In genomic region chr11:7538023-7538422, GRCh38 we compare ENCODE assay signal across 13 cellular contexts. TPM values are rescaled to one million over a fixed set of nuclear protein-coding genes. Genes with fewer than 3 reads are reported as not detected.
DNase-seq lines count a peak whose midpoint lies in the region; ATAC-seq, FAIRE-seq and TF ChIP-seq lines count a peak whose summit lies in the region.
"Had no signal": no experiment of that assay in that cellular context is flagged by ENCODE, and none has a peak within 500 bp of the region (broad histone marks: within the 10 kb centered on the region; RNA-seq: fewer than 3 reads in every experiment).

No MANE protein-coding gene starts in this region.

- H3K36me3 Mint-ChIP-seq in naive thymus-derived CD8-positive, alpha-beta T cell: peaks cover 0 to 5% (median 0%) of the 10 kb centered on the region in 3 donors
- H3K36me3 Mint-ChIP-seq in chondrocyte (ENCODE audit: low read depth): peaks cover 2% of the 10 kb centered on the region
- no peaks in the 10 kb centered on the region for H3K36me3 Mint-ChIP-seq in activated T-helper 2 cell treated with anti-CD3 and anti-CD28 coated beads, Interferon-gamma antibody, Interleukin-2, Interleukin-4, amounts not matched to agents 10 μg/mL and 5 μg/mL and 100 μg/mL, durations not matched to agents 14 hours and 24 hours and 36 hours (ENCODE audit: low read depth)

- TF ChIP-seq CTCF in colonic mucosa (IDR thresholded peaks at IDR 0.05): no peak
- no peak for TF ChIP-seq CTCF in chondrocyte (IDR thresholded peaks at IDR 0.05)

- peak overlapping the region in 7 of 10 donors; percentile 22 to 89 (median 64) for H3K27ac Mint-ChIP-seq in naive thymus-derived CD8-positive, alpha-beta T cell
- no peak overlapping the region for H3K27ac Mint-ChIP-seq in chondrocyte (ENCODE audit: unreplicated experiment)
- no peak overlapping the region for H3K27ac Mint-ChIP-seq in activated T-helper 2 cell treated with anti-CD3 and anti-CD28 coated beads, Interferon-gamma antibody, Interleukin-2, Interleukin-4, amounts not matched to agents 10 μg/mL and 5 μg/mL and 100 μg/mL, durations not matched to agents 14 hours and 24 hours and 36 hours

- no peaks in the 10 kb centered on the region for H3K27me3 ChIP-seq in colonic mucosa
- H3K27me3 ChIP-seq: brain microvascular endothelial cell had no signal

- no peaks in the 10 kb centered on the region for H3K4me1 ChIP-seq in colonic mucosa

- POLR2A ChIA-PET in naive thymus-derived CD8-positive, alpha-beta T cell (lab: Charles Lee): interaction anchor here (1.0 to 2.5 kb wide), 2 partner anchors 23 to 25 kb away, joined by 7 to 8 read pairs; partner anchors contain the start of gene PPFIBP2

- no peak for FAIRE-seq in HTR-8/SVneo (lab: Jason Lieb, UNC)
- FAIRE-seq: GM19239, islet of Langerhans had no signal

- no peak overlapping the region for H3K4me3 ChIP-seq in colonic mucosa

- peak overlapping the region in 7 of 10 donors; percentile 11 to 65 (median 20) for H3K4me3 Mint-ChIP-seq in naive thymus-derived CD8-positive, alpha-beta T cell
- no peak overlapping the region for H3K4me3 Mint-ChIP-seq in chondrocyte (ENCODE audit: unreplicated experiment)
- no peak overlapping the region for H3K4me3 Mint-ChIP-seq in activated T-helper 2 cell treated with anti-CD3 and anti-CD28 coated beads, Interferon-gamma antibody, Interleukin-2, Interleukin-4, amounts not matched to agents 10 μg/mL and 5 μg/mL and 100 μg/mL, durations not matched to agents 14 hours and 24 hours and 36 hours (ENCODE audit: low read depth)

- peak; percentile 37 for DNase-seq in stimulated activated CD4-positive, alpha-beta T cell treated with anti-CD3 and anti-CD28 coated beads, Interleukin-15, amount 100 ng/mL, for 24 hours
- no peak for DNase-seq in stimulated activated CD4-positive, alpha-beta T cell treated with anti-CD3 and anti-CD28 coated beads, Interleukin-2, amount 100 ng/mL, for 48 hours
- DNase-seq in colonic mucosa: peak; percentile 24
- no peak for DNase-seq in naive thymus-derived CD8-positive, alpha-beta T cell
- no peak for DNase-seq in chondrocyte (ENCODE audit: low spot score)
- DNase-seq in activated T-helper 2 cell treated with anti-CD3 and anti-CD28 coated beads, Interferon-gamma antibody, Interleukin-2, Interleukin-4, amounts not matched to agents 10 μg/mL and 5 μg/mL and 100 μg/mL, durations not matched to agents 14 hours and 24 hours and 36 hours (ENCODE audit: low spot score): no peak
- DNase-seq in HTR-8/SVneo (ENCODE audit: insufficient read length, low spot score): no peak
- DNase-seq: brain microvascular endothelial cell, H7, NCI-H1930 had no signal

- intact Hi-C loops in colonic mucosa (cut with DNase I): no loop called here
- intact Hi-C loops in activated T-helper 2 cell treated with anti-CD3 and anti-CD28 coated beads, Interferon-gamma antibody, Interleukin-2, Interleukin-4, amounts not matched to agents 10 μg/mL and 5 μg/mL and 100 μg/mL, durations not matched to agents 14 hours and 24 hours and 36 hours (cut with micrococcal nuclease): no loop called here

- peaks cover 0 to 12% (median 4%) of the 10 kb centered on the region in 5 donors for H3K27me3 Mint-ChIP-seq in naive thymus-derived CD8-positive, alpha-beta T cell
- H3K27me3 Mint-ChIP-seq in chondrocyte (ENCODE audit: low read depth): peaks cover 11% of the 10 kb centered on the region
- H3K27me3 Mint-ChIP-seq in activated T-helper 2 cell treated with anti-CD3 and anti-CD28 coated beads, Interferon-gamma antibody, Interleukin-2, Interleukin-4, amounts not matched to agents 10 μg/mL and 5 μg/mL and 100 μg/mL, durations not matched to agents 14 hours and 24 hours and 36 hours (ENCODE audit: low read depth): peaks cover 17% of the 10 kb centered on the region

- no peak overlapping the region for H3K9ac ChIP-seq in colonic mucosa (ENCODE audit: low read depth in 2 of 2, low read length in 2 of 2)

- peak; percentile 59 to 71 for ATAC-seq in naive thymus-derived CD8-positive, alpha-beta T cell
- no peak for ATAC-seq in HG02571 (IDR thresholded peaks at IDR 0.05; ENCODE audit: unreplicated experiment)

- no peaks in the 10 kb centered on the region for H3K9me3 ChIP-seq in colonic mucosa

- H3K9me3 Mint-ChIP-seq in naive thymus-derived CD8-positive, alpha-beta T cell: no peaks in the 10 kb centered on the region
- H3K9me3 Mint-ChIP-seq in chondrocyte (ENCODE audit: low read depth): no peaks in the 10 kb centered on the region
- no peaks in the 10 kb centered on the region for H3K9me3 Mint-ChIP-seq in activated T-helper 2 cell treated with anti-CD3 and anti-CD28 coated beads, Interferon-gamma antibody, Interleukin-2, Interleukin-4, amounts not matched to agents 10 μg/mL and 5 μg/mL and 100 μg/mL, durations not matched to agents 14 hours and 24 hours and 36 hours

- no peak overlapping the region for H3K27ac ChIP-seq in colonic mucosa
- H3K27ac ChIP-seq: brain microvascular endothelial cell had no signal

- H3K4me1 Mint-ChIP-seq in naive thymus-derived CD8-positive, alpha-beta T cell: peaks cover 35 to 76% (median 61%) of the 10 kb centered on the region in 4 donors
- H3K4me1 Mint-ChIP-seq in chondrocyte (ENCODE audit: low read depth): no peaks in the 10 kb centered on the region
- no peaks in the 10 kb centered on the region for H3K4me1 Mint-ChIP-seq in activated T-helper 2 cell treated with anti-CD3 and anti-CD28 coated beads, Interferon-gamma antibody, Interleukin-2, Interleukin-4, amounts not matched to agents 10 μg/mL and 5 μg/mL and 100 μg/mL, durations not matched to agents 14 hours and 24 hours and 36 hours (ENCODE audit: low read depth)

- H3K36me3 ChIP-seq in colonic mucosa: no peaks in the 10 kb centered on the region
- H3K36me3 ChIP-seq: brain microvascular endothelial cell had no signal

RNA-seq across cellular contexts. Expression of gene PPFIBP2, which starts 24.2 kb away (rescaled TPM):
- total RNA-seq in colonic mucosa: 10 to 100 TPM; 54.0 to 67.9 TPM
- total RNA-seq in naive thymus-derived CD8-positive, alpha-beta T cell: 10 to 100 TPM; 82.6 to 88.0 TPM
- polyA plus RNA-seq in naive thymus-derived CD8-positive, alpha-beta T cell: 10 to 100 TPM in 1 of 3 donors, 1 to 10 TPM in 2; 2.6 to 32.2 (median 5.6) TPM
- total RNA-seq in chondrocyte: 86.4 to 120 TPM (median 90.8 TPM) in 3 replicates
- 1.1 and 2.1 TPM in 2 replicates for total RNA-seq in activated T-helper 2 cell treated with anti-CD3 and anti-CD28 coated beads, Interferon-gamma antibody, Interleukin-2, Interleukin-4, amounts not matched to agents 10 μg/mL and 5 μg/mL and 100 μg/mL, durations not matched to agents 14 hours and 24 hours and 36 hours

RNA-seq across cellular contexts. Expression of gene OLFML1, which starts 52.7 kb away (rescaled TPM):
- total RNA-seq in colonic mucosa (1 to 10 TPM; 2.8 to 4.5 TPM), chondrocyte (11.1 to 69.3 TPM (median 12.3 TPM) in 3 replicates)
- not detected for total RNA-seq in naive thymus-derived CD8-positive, alpha-beta T cell
- under 1 TPM in 2 of 3 donors, not detected in 1; 0.15 to 0.22 TPM for polyA plus RNA-seq in naive thymus-derived CD8-positive, alpha-beta T cell
- total RNA-seq in activated T-helper 2 cell treated with anti-CD3 and anti-CD28 coated beads, Interferon-gamma antibody, Interleukin-2, Interleukin-4, amounts not matched to agents 10 μg/mL and 5 μg/mL and 100 μg/mL, durations not matched to agents 14 hours and 24 hours and 36 hours: not detected in 2 replicates

Comparison
In these comparisons a context has a peak if more than half of its experiments do, and no peak if none do; other contexts are left out.
1. DNase-seq: peak in stimulated activated CD4-positive, alpha-beta T cell treated with anti-CD3 and anti-CD28 coated beads, Interleukin-15, amount 100 ng/mL, for 24 hours (single experiment) and colonic mucosa (single experiment); none in stimulated activated CD4-positive, alpha-beta T cell treated with anti-CD3 and anti-CD28 coated beads, Interleukin-2, amount 100 ng/mL, for 48 hours (0 of 2), naive thymus-derived CD8-positive, alpha-beta T cell (0 of 10), chondrocyte (single experiment), activated T-helper 2 cell treated with anti-CD3 and anti-CD28 coated beads, Interferon-gamma antibody, Interleukin-2, Interleukin-4, amounts not matched to agents 10 μg/mL and 5 μg/mL and 100 μg/mL, durations not matched to agents 14 hours and 24 hours and 36 hours (single experiment) and HTR-8/SVneo (single experiment).
2. H3K27ac Mint-ChIP-seq: peak in naive thymus-derived CD8-positive, alpha-beta T cell (7 of 10); none in chondrocyte (single experiment) and activated T-helper 2 cell treated with anti-CD3 and anti-CD28 coated beads, Interferon-gamma antibody, Interleukin-2, Interleukin-4, amounts not matched to agents 10 μg/mL and 5 μg/mL and 100 μg/mL, durations not matched to agents 14 hours and 24 hours and 36 hours (single experiment).
3. H3K4me3 Mint-ChIP-seq: peak in naive thymus-derived CD8-positive, alpha-beta T cell (7 of 10); none in chondrocyte (single experiment) and activated T-helper 2 cell treated with anti-CD3 and anti-CD28 coated beads, Interferon-gamma antibody, Interleukin-2, Interleukin-4, amounts not matched to agents 10 μg/mL and 5 μg/mL and 100 μg/mL, durations not matched to agents 14 hours and 24 hours and 36 hours (single experiment).
4. RNA of gene PPFIBP2, which starts 24.2 kb away (total RNA-seq): 86.4 to 120 TPM in chondrocyte, 82.6 to 88.0 TPM in naive thymus-derived CD8-positive, alpha-beta T cell and 54.0 to 67.9 TPM in colonic mucosa; 1.1 to 2.1 TPM in activated T-helper 2 cell treated with anti-CD3 and anti-CD28 coated beads, Interferon-gamma antibody, Interleukin-2, Interleukin-4, amounts not matched to agents 10 μg/mL and 5 μg/mL and 100 μg/mL, durations not matched to agents 14 hours and 24 hours and 36 hours; every median in the first group is over 10 times any median in the second.